Comparison of ENCODE assay signal across 7 cellular contexts in genomic region chr6:158942349-158942748, GRCh38.
"Had no signal": no experiment of that assay in that cellular context is flagged by ENCODE, and none has a peak within 500 bp of the region (broad histone marks: within the 10 kb centered on the region; RNA-seq: fewer than 3 reads in every experiment).

No MANE protein-coding gene starts in this region.

- H3K4me3 ChIP-seq: GM12878 had no signal

- DNase-seq: GDM1, GF-D8 had no signal

- ATAC-seq: GM12878 had no signal

- FAIRE-seq: GM12878, GM12891, GM12892, GM18507, GM19239 had no signal
